2 cellular contexts compared by ENCODE assay signal in genomic region chr4:188008377-188008776, GRCh38.
A peak's percentile ranks its signal among the peaks of the same experiment; 100 is the strongest.
TF ChIP-seq lines count a peak whose summit lies in the region.

No MANE protein-coding gene starts in this region.

TF ChIP-seq in A549, 52 proteins besides CTCF, POLR2A, EP300 and RAD21 (continued from another document):
- TF ChIP-seq CEBPB (IDR thresholded peaks at IDR 0.05) (peak in 1 of 2 experiments; percentile 48; a peak in 1 of 4 replicates), ZSCAN20 (CRISPR knock-in tag; IDR thresholded peaks at IDR 0.05) (no peak), HES2 (IDR thresholded peaks at IDR 0.05) (no peak), RFX5 (IDR thresholded peaks at IDR 0.05) (no peak), NR3C1 (IDR thresholded peaks at IDR 0.05) (no peak), GATA3 (IDR thresholded peaks at IDR 0.05; ENCODE audit: borderline replicate concordance) (peak; percentile 57)

TF ChIP-seq in H1, 55 proteins besides CTCF, POLR2A, EP300 and RAD21 (continued from another document):
- TF ChIP-seq E2F6 (IDR thresholded peaks at IDR 0.05) = no peak
